14 cellular contexts compared by ENCODE assay signal in genomic region chr1:228366062-228366850, GRCh38. TPM values are rescaled to one million over a fixed set of nuclear protein-coding genes. Genes with fewer than 3 reads are reported as not detected.
"Had no signal": no experiment of that assay in that cellular context is flagged by ENCODE, and none has a peak within 500 bp of the region (broad histone marks: within the 10 kb centered on the region; RNA-seq: fewer than 3 reads in every experiment).

No MANE protein-coding gene starts in this region.

- H3K27ac ChIP-seq: body of pancreas, pancreas, SJCRH30, tibial nerve had no signal

- H3K9me3 Mint-ChIP-seq: activated CD4-positive, alpha-beta memory T cell treated with anti-CD3 and anti-CD28 coated beads, Interleukin-2, amount 10 ng/mL, durations not matched to agents 7 days and 5 days; activated T-helper 1 cell treated with anti-CD3 and anti-CD28 coated beads, Interleukin-12 subunit alpha, Interleukin-12 subunit beta, Interleukin-2, Interleukin-4 antibody, amounts not matched to agents 30 ng/mL and 10 ng/mL and 1 ng/mL, durations not matched to agents 14 hours and 24 hours and 36 hours; stimulated activated effector memory CD8-positive, alpha-beta T cell treated with anti-CD3 and anti-CD28 coated beads, Interleukin-12 subunit alpha, Interleukin-12 subunit beta, amount 100 ng/mL, for 72 hours; T-helper 2 cell treated with Interferon-gamma antibody and Interleukin-4, amounts not matched to agents 5 μg/mL and 100 μg/mL, for 36 hours had no signal

- H3K9me3 ChIP-seq: body of pancreas, pancreas, SJCRH30, tibial nerve had no signal

- H3K36me3 Mint-ChIP-seq: stimulated activated effector memory CD8-positive, alpha-beta T cell treated with anti-CD3 and anti-CD28 coated beads, Interleukin-12 subunit alpha, Interleukin-12 subunit beta, amount 100 ng/mL, for 72 hours had no signal

- H3K4me3 Mint-ChIP-seq: activated CD4-positive, alpha-beta memory T cell treated with anti-CD3 and anti-CD28 coated beads, Interleukin-2, amount 10 ng/mL, durations not matched to agents 7 days and 5 days; activated T-helper 1 cell treated with anti-CD3 and anti-CD28 coated beads, Interleukin-12 subunit alpha, Interleukin-12 subunit beta, Interleukin-2, Interleukin-4 antibody, amounts not matched to agents 30 ng/mL and 10 ng/mL and 1 ng/mL, durations not matched to agents 14 hours and 24 hours and 36 hours; stimulated activated effector memory CD8-positive, alpha-beta T cell treated with anti-CD3 and anti-CD28 coated beads, Interleukin-12 subunit alpha, Interleukin-12 subunit beta, amount 100 ng/mL, for 72 hours; T-helper 2 cell treated with Interferon-gamma antibody and Interleukin-4, amounts not matched to agents 5 μg/mL and 100 μg/mL, for 36 hours had no signal

- H3K4me1 ChIP-seq: SJCRH30 had no signal

- DNase-seq: activated CD4-positive, alpha-beta memory T cell treated with anti-CD3 and anti-CD28 coated beads, Interleukin-2, amount 10 ng/mL, durations not matched to agents 7 days and 5 days; activated CD4-positive, alpha-beta T cell treated with anti-CD3 and anti-CD28 coated beads for 1 hour; activated naive CD4-positive, alpha-beta T cell; cerebellar nuclear complex; SJCRH30; SW 1271 had no signal

- H3K36me3 ChIP-seq: pancreas, SJCRH30, tibial nerve had no signal

- H3K4me1 Mint-ChIP-seq: activated CD4-positive, alpha-beta memory T cell treated with anti-CD3 and anti-CD28 coated beads, Interleukin-2, amount 10 ng/mL, durations not matched to agents 7 days and 5 days; stimulated activated effector memory CD8-positive, alpha-beta T cell treated with anti-CD3 and anti-CD28 coated beads, Interleukin-12 subunit alpha, Interleukin-12 subunit beta, amount 100 ng/mL, for 72 hours had no signal

- H3K27me3 Mint-ChIP-seq: activated CD4-positive, alpha-beta memory T cell treated with anti-CD3 and anti-CD28 coated beads, Interleukin-2, amount 10 ng/mL, durations not matched to agents 7 days and 5 days had no signal

- ATAC-seq: body of pancreas; pancreas; stimulated activated effector memory CD8-positive, alpha-beta T cell treated with anti-CD3 and anti-CD28 coated beads, Interleukin-12 subunit alpha, Interleukin-12 subunit beta, amount 100 ng/mL, for 72 hours had no signal

- H3K27ac Mint-ChIP-seq: activated CD4-positive, alpha-beta memory T cell treated with anti-CD3 and anti-CD28 coated beads, Interleukin-2, amount 10 ng/mL, durations not matched to agents 7 days and 5 days; activated T-helper 1 cell treated with anti-CD3 and anti-CD28 coated beads, Interleukin-12 subunit alpha, Interleukin-12 subunit beta, Interleukin-2, Interleukin-4 antibody, amounts not matched to agents 30 ng/mL and 10 ng/mL and 1 ng/mL, durations not matched to agents 14 hours and 24 hours and 36 hours; stimulated activated effector memory CD8-positive, alpha-beta T cell treated with anti-CD3 and anti-CD28 coated beads, Interleukin-12 subunit alpha, Interleukin-12 subunit beta, amount 100 ng/mL, for 72 hours; T-helper 2 cell treated with Interferon-gamma antibody and Interleukin-4, amounts not matched to agents 5 μg/mL and 100 μg/mL, for 36 hours had no signal

- H3K4me3 ChIP-seq: body of pancreas, pancreas, SJCRH30, smooth muscle cell, tibial nerve had no signal

- H3K4me2 ChIP-seq: smooth muscle cell had no signal

- H3K27me3 ChIP-seq: body of pancreas, pancreas had no signal

RNA-seq across cellular contexts. Expression of gene TRIM17, which starts 50.4 kb away (rescaled TPM):
- total RNA-seq: dermis microvascular lymphatic vessel endothelial cell, SJCRH30 had no signal
